In genomic region chr19:54158812-54159351, GRCh38 we compare ENCODE assay signal across 8 cellular contexts. TPM values are rescaled to one million over a fixed set of nuclear protein-coding genes. Genes with fewer than 3 reads are reported as not detected.
A peak's percentile ranks its signal among the peaks of the same experiment; 100 is the strongest.
DNase-seq lines count a peak whose midpoint lies in the region; ATAC-seq, FAIRE-seq and TF ChIP-seq lines count a peak whose summit lies in the region.

No MANE protein-coding gene starts in this region.

- H3K27me3 ChIP-seq in K562 (ENCODE audit: control insufficient read depth in 2 of 2, insufficient read depth in 2 of 2, low read length in 2 of 2) (no peaks in the 10 kb centered on the region), thymus (ENCODE audit: control insufficient read depth, insufficient read depth) (peaks cover 3% of the 10 kb centered on the region)

- no peak for TF ChIP-seq RAD21 in K562 (CRISPR knock-in tag; conservative IDR thresholded peaks at IDR 0.05 in 1 of 2, IDR thresholded peaks at IDR 0.05 in 1 of 2)

- H3K4me1 ChIP-seq in K562 (replicated peaks in 1 of 2; ENCODE audit: control insufficient read depth in 2 of 2, insufficient read depth in 2 of 2, low read length in 2 of 2) (peaks cover 21 to 36% of the 10 kb centered on the region in 2 experiments), thymus (ENCODE audit: control insufficient read depth, insufficient read depth, low read length) (peaks cover 41% of the 10 kb centered on the region)

- peak overlapping the region; percentile 92 for H2AFZ ChIP-seq in K562 (ENCODE audit: low read depth, low read length)

- BruUV-seq in Calu3 (replicated peaks; lab: Mats Ljungman, UMichigan) (TSS peak; percentile 70), K562 (replicated peaks; lab: Mats Ljungman, UMichigan) (TSS peak; percentile 83)

- peaks cover 44% of the 10 kb centered on the region for H3K36me3 ChIP-seq in K562 (ENCODE audit: control insufficient read depth, insufficient read depth, low read length)
- H3K36me3 ChIP-seq in thymus (ENCODE audit: control insufficient read depth, insufficient read depth) = peaks cover 41% of the 10 kb centered on the region

- peak overlapping the region; percentile 89 for H3K27ac Mint-ChIP-seq in Calu3 (ENCODE audit: unreplicated experiment)

- intact Hi-C loops in Calu3 (cut with micrococcal nuclease; ENCODE audit: unreplicated experiment) (loop anchor here (1.0 kb wide), 1 partner anchor 22 kb away; the partner anchor contains the start of gene CNOT3), K562 (cut with micrococcal nuclease) (loop anchor here (1.0 kb wide), 1 partner anchor 22 kb away; the partner anchor contains the start of gene CNOT3)

- TF ChIP-seq CTCF in Calu3 (IDR thresholded peaks at IDR 0.05; ENCODE audit: unreplicated experiment) = no peak
- 0 out of 6 replicates have a peak, but pooled peaks of 1 of the 3 experiments have one; percentile 8 for TF ChIP-seq CTCF in K562 (IDR thresholded peaks at IDR 0.05 in 2 of 3, conservative IDR thresholded peaks at IDR 0.05 in 1 of 3; ENCODE audit: insufficient read depth in 2 of 3, low read depth in 1 of 3, low read length in 3 of 3)

- peaks cover 97% of the 10 kb centered on the region for H3K36me3 Mint-ChIP-seq in Calu3 (ENCODE audit: insufficient read depth, unreplicated experiment)

- CTCF ChIA-PET in Calu3 (lab: Charles Lee) (interaction anchor here (0.7 to 2.2 kb wide), 10 partner anchors 14 to 366 kb away, joined by 3 to 11 read pairs (median 4); partner anchors contain the start of genes CNOT3, MBOAT7 and TMC4), K562 (lab: Yijun Ruan, JAX; ENCODE audit: low intra/inter-chr PET ratio) (no interaction called here)

- H4K20me1 ChIP-seq in K562 (replicated peaks; ENCODE audit: control insufficient read depth, insufficient read depth, low read length) = no peaks in the 10 kb centered on the region; the same call in 1 of the 2 replicates

- H3K79me2 ChIP-seq in K562 (ENCODE audit: control insufficient read depth, insufficient read depth, low read length) = peaks cover 18% of the 10 kb centered on the region; the same call in 2 of the 3 replicates

- H3K4me3 Mint-ChIP-seq in Calu3 (ENCODE audit: low read depth, unreplicated experiment) = peak overlapping the region; percentile 87

- no peaks in the 10 kb centered on the region for H3K9me1 ChIP-seq in K562 (ENCODE audit: control insufficient read depth, insufficient read depth, low read length)

- peaks cover 30% of the 10 kb centered on the region for H3K4me1 Mint-ChIP-seq in Calu3 (ENCODE audit: low read depth, unreplicated experiment)

- H3K27me3 Mint-ChIP-seq in Calu3 (ENCODE audit: unreplicated experiment) = no peaks in the 10 kb centered on the region

- ATAC-seq in K562 (no peak), GM21447 (IDR thresholded peaks at IDR 0.05; ENCODE audit: unreplicated experiment) (no peak), GM21576 (IDR thresholded peaks at IDR 0.05; ENCODE audit: unreplicated experiment) (no peak), GM21529 (IDR thresholded peaks at IDR 0.05; ENCODE audit: unreplicated experiment) (no peak)

- peak overlapping the region; percentile 78 to 93 for H3K9ac ChIP-seq in K562 (ENCODE audit: insufficient read depth in 1 of 2, low read depth in 2 of 2, low read length in 2 of 2)

- TF ChIP-seq POLR2A in K562 (conservative IDR thresholded peaks at IDR 0.05) = no peak

- no peak for FAIRE-seq in K562 (lab: Jason Lieb, UNC)

- peak overlapping the region; percentile 95 for H3K4me2 ChIP-seq in K562 (ENCODE audit: insufficient read depth, low read length)

- POLR2A ChIA-PET in K562 (lab: Yijun Ruan, JAX) = interaction anchor here (0.6 to 3.1 kb wide), 11 partner anchors 8 to 67 kb away, joined by 3 to 18 read pairs (median 4); partner anchors contain the start of genes CNOT3, PRPF31 and TFPT

- H3K9me3 ChIP-seq in K562 (replicated peaks; ENCODE audit: control insufficient read depth, insufficient read depth, low read depth, low read length) = no peaks in the 10 kb centered on the region
- no peaks in the 10 kb centered on the region for H3K9me3 ChIP-seq in thymus (ENCODE audit: control insufficient read depth)

- in situ Hi-C loops in K562 (cut with MboI) = no loop called here

- peak overlapping the region; percentile 93 for H3K27ac ChIP-seq in K562 (ENCODE audit: extremely low read depth, low read depth, low read length)
- peak overlapping the region; percentile 100 for H3K27ac ChIP-seq in thymus (ENCODE audit: low read depth)

- no peak for TF ChIP-seq EP300 in K562 (IDR thresholded peaks at IDR 0.05; ENCODE audit: low read length)

- peaks cover 2% of the 10 kb centered on the region for H3K9me3 Mint-ChIP-seq in Calu3 (ENCODE audit: low read depth, unreplicated experiment)

- H3K4me3 ChIP-seq in K562 (peak overlapping the region; percentile 65), thymus (ENCODE audit: low read length) (peak overlapping the region; percentile 98)

- WGBS in K562 (ENCODE audit: insufficient coverage, low coverage, missing lambda C conversion rate) = 9% methylated on average over 17 of the region's 19 CpGs
- WGBS in thymus = 15% methylated on average over 19 of the region's 19 CpGs

- no peak for DNase-seq in Calu3
- peak; percentile 39 for DNase-seq in NCI-H69 (lab: John Stamatoyannopoulos, UW)
- DNase-seq in K562 (ENCODE audit: extremely low read depth in 1 of 4, low spot score in 3 of 4) = peak in 1 of 4 experiments; percentile 49
- peak; percentile 23 to 26 for DNase-seq in lung microvascular endothelial cell (ENCODE audit: low read depth in 2 of 2)

RNA-seq across cellular contexts. Expression of gene LENG1, which starts 0.6 kb away (rescaled TPM):
- total RNA-seq in Calu3 (2022) (9.9 and 10.7 TPM in 2 replicates), K562 (2014; rRNA removed) (10.5 and 12.6 TPM in 2 replicates), K562 (2014; rRNA removed; fragmentation: Illumina TruSeq; extraction: Trizol) (2.3 and 2.6 TPM in 2 replicates), K562 (2015; rRNA removed; fragmentation: Illumina TruSeq; extraction: Trizol) (6.9 and 8.2 TPM in 2 replicates), K562 (2021) (4.7 and 5.5 TPM in 2 replicates), lung microvascular endothelial cell (3.3 and 5.4 TPM in 2 replicates)
- 1.7 and 3.1 TPM in 2 replicates for total RNA-seq in K562 (2011; cell fraction: chromatin; rRNA removed; ENCODE audit: low replicate concordance)
- total RNA-seq in K562 (2011; cell fraction: nucleolus; rRNA removed) = 2.6 and 3.3 TPM in 2 replicates
- total RNA-seq in K562 (2011; cell fraction: nucleoplasm; rRNA removed) = 1.4 and 2.3 TPM in 2 replicates
- polyA plus RNA-seq in K562 (2011; rRNA removed) (1.5 and 1.7 TPM in 2 replicates), K562 (2014; fragmentation: Illumina TruSeq; extraction: Trizol) (6.2 and 6.7 TPM in 2 replicates), K562 (2014; fragmentation: Nextera tagmentation; extraction: Ambion mirVana) (under 1 TPM; 0.30 to 0.77 TPM), K562 (2014; rRNA removed) (6.7 and 9.1 TPM in 2 replicates), thymus (11.9 TPM)
- polyA plus RNA-seq in K562 (2011; cell fraction: cytosol; rRNA removed) = 1.3 and 1.7 TPM in 2 replicates
- polyA plus RNA-seq in K562 (2011; cell fraction: nucleus; rRNA removed) = 0.90 and 1.2 TPM in 2 replicates
- polyA plus RNA-seq in K562 (2012) = 6.2 TPM in 2 replicates
- polyA minus RNA-seq in K562 (2011; rRNA and poly(A)+ RNA removed) = 0.74 and 0.78 TPM in 2 replicates
- polyA minus RNA-seq in K562 (2011; cell fraction: cytosol; rRNA and poly(A)+ RNA removed) = 1.2 TPM in 1 of 2 replicates, not detected in the other
- polyA minus RNA-seq in K562 (2011; cell fraction: nucleus; rRNA and poly(A)+ RNA removed) = 0.44 and 0.54 TPM in 2 replicates

RNA-seq across cellular contexts. Expression of gene TMC4, which starts 14.1 kb away (rescaled TPM):
- total RNA-seq in Calu3 (2022) (157 and 166 TPM in 2 replicates), K562 (2014; rRNA removed) (not detected in 2 replicates), K562 (2014; rRNA removed; fragmentation: Illumina TruSeq; extraction: Trizol) (not detected in 2 replicates), K562 (2015; rRNA removed; fragmentation: Illumina TruSeq; extraction: Trizol) (0.11 and 0.18 TPM in 2 replicates), K562 (2021) (0.36 and 0.51 TPM in 2 replicates), lung microvascular endothelial cell (0.22 TPM in 1 of 2 replicates, not detected in the other)
- 0.28 TPM in 1 of 2 replicates, not detected in the other for total RNA-seq in K562 (2011; cell fraction: chromatin; rRNA removed; ENCODE audit: low replicate concordance)
- 0.67 and 0.79 TPM in 2 replicates for total RNA-seq in K562 (2011; cell fraction: nucleolus; rRNA removed)
- not detected in 2 replicates for total RNA-seq in K562 (2011; cell fraction: nucleoplasm; rRNA removed)
- polyA plus RNA-seq in K562 (2011; rRNA removed) (0.36 and 0.43 TPM in 2 replicates), K562 (2014; fragmentation: Illumina TruSeq; extraction: Trizol) (0.29 and 0.74 TPM in 2 replicates), K562 (2014; fragmentation: Nextera tagmentation; extraction: Ambion mirVana) (under 1 TPM; 0.35 to 0.79 TPM), K562 (2014; rRNA removed) (0.12 and 0.81 TPM in 2 replicates), thymus (15.4 TPM)
- polyA plus RNA-seq in K562 (2011; cell fraction: cytosol; rRNA removed) = 0.27 and 0.44 TPM in 2 replicates
- polyA plus RNA-seq in K562 (2011; cell fraction: nucleus; rRNA removed) = 0.65 and 1.5 TPM in 2 replicates
- 1.1 and 1.7 TPM in 2 replicates for polyA plus RNA-seq in K562 (2012)
- not detected in 2 replicates for polyA minus RNA-seq in K562 (2011; rRNA and poly(A)+ RNA removed)
- not detected in 2 replicates for polyA minus RNA-seq in K562 (2011; cell fraction: cytosol; rRNA and poly(A)+ RNA removed)
- not detected in 2 replicates for polyA minus RNA-seq in K562 (2011; cell fraction: nucleus; rRNA and poly(A)+ RNA removed)

RNA-seq across cellular contexts. Expression of gene CNOT3, which starts 21.3 kb away (rescaled TPM):
- total RNA-seq in Calu3 (2022) (79.4 and 87.4 TPM in 2 replicates), K562 (2014; rRNA removed) (16.3 and 17.5 TPM in 2 replicates), K562 (2014; rRNA removed; fragmentation: Illumina TruSeq; extraction: Trizol) (9.9 and 10.7 TPM in 2 replicates), K562 (2015; rRNA removed; fragmentation: Illumina TruSeq; extraction: Trizol) (9.4 and 10.7 TPM in 2 replicates), K562 (2021) (51.4 and 60.4 TPM in 2 replicates), lung microvascular endothelial cell (4.1 and 4.8 TPM in 2 replicates)
- total RNA-seq in K562 (2011; cell fraction: chromatin; rRNA removed; ENCODE audit: low replicate concordance) = 79.4 and 81.7 TPM in 2 replicates
- 23.0 and 23.3 TPM in 2 replicates for total RNA-seq in K562 (2011; cell fraction: nucleolus; rRNA removed)
- 36.7 and 42.3 TPM in 2 replicates for total RNA-seq in K562 (2011; cell fraction: nucleoplasm; rRNA removed)
- polyA plus RNA-seq in K562 (2011; rRNA removed) (5.6 and 8.7 TPM in 2 replicates), K562 (2014; fragmentation: Illumina TruSeq; extraction: Trizol) (56.5 and 63.4 TPM in 2 replicates), K562 (2014; fragmentation: Nextera tagmentation; extraction: Ambion mirVana) (under 1 TPM; 0.27 to 0.46 TPM), K562 (2014; rRNA removed) (17.3 and 21.3 TPM in 2 replicates), thymus (27.8 TPM)
- polyA plus RNA-seq in K562 (2011; cell fraction: cytosol; rRNA removed) = 7.9 and 9.0 TPM in 2 replicates
- polyA plus RNA-seq in K562 (2011; cell fraction: nucleus; rRNA removed) = 18.6 and 27.5 TPM in 2 replicates
- polyA plus RNA-seq in K562 (2012) = 39.2 and 52.8 TPM in 2 replicates
- 25.4 and 28.9 TPM in 2 replicates for polyA minus RNA-seq in K562 (2011; rRNA and poly(A)+ RNA removed)
- polyA minus RNA-seq in K562 (2011; cell fraction: cytosol; rRNA and poly(A)+ RNA removed) = 33.3 and 34.9 TPM in 2 replicates
- polyA minus RNA-seq in K562 (2011; cell fraction: nucleus; rRNA and poly(A)+ RNA removed) = 6.5 and 9.7 TPM in 2 replicates

RNA-seq across cellular contexts. Expression of gene MBOAT7, which starts 30.5 kb away (rescaled TPM):
- total RNA-seq in Calu3 (2022) = 287 and 323 TPM in 2 replicates
- 69.6 and 252 TPM in 2 replicates for total RNA-seq in K562 (2011; cell fraction: chromatin; rRNA removed; ENCODE audit: low replicate concordance)
- 206 and 229 TPM in 2 replicates for total RNA-seq in K562 (2011; cell fraction: nucleolus; rRNA removed)
- 169 and 219 TPM in 2 replicates for total RNA-seq in K562 (2011; cell fraction: nucleoplasm; rRNA removed)
- 87.0 and 104 TPM in 2 replicates for total RNA-seq in K562 (2014; rRNA removed)
- 15.4 and 18.2 TPM in 2 replicates for total RNA-seq in K562 (2014; rRNA removed; fragmentation: Illumina TruSeq; extraction: Trizol)
- total RNA-seq in K562 (2015; rRNA removed; fragmentation: Illumina TruSeq; extraction: Trizol) = 56.1 and 60.7 TPM in 2 replicates
- total RNA-seq in K562 (2021) = 153 and 160 TPM in 2 replicates
- polyA plus RNA-seq in K562 (2011; rRNA removed) = 30.3 and 85.5 TPM in 2 replicates
- 53.9 and 134 TPM in 2 replicates for polyA plus RNA-seq in K562 (2011; cell fraction: cytosol; rRNA removed)
- 78.0 and 150 TPM in 2 replicates for polyA plus RNA-seq in K562 (2011; cell fraction: nucleus; rRNA removed)
- polyA plus RNA-seq in K562 (2012) = 134 and 209 TPM in 2 replicates
- 79.6 and 108 TPM in 2 replicates for polyA plus RNA-seq in K562 (2014; fragmentation: Illumina TruSeq; extraction: Trizol)
- 1 to 10 TPM; 1.4 to 2.6 TPM for polyA plus RNA-seq in K562 (2014; fragmentation: Nextera tagmentation; extraction: Ambion mirVana)
- polyA plus RNA-seq in K562 (2014; rRNA removed) = 79.2 and 92.4 TPM in 2 replicates
- polyA minus RNA-seq in K562 (2011; rRNA and poly(A)+ RNA removed) = 16.9 and 19.4 TPM in 2 replicates
- 91.7 and 110 TPM in 2 replicates for polyA minus RNA-seq in K562 (2011; cell fraction: cytosol; rRNA and poly(A)+ RNA removed)
- polyA minus RNA-seq in K562 (2011; cell fraction: nucleus; rRNA and poly(A)+ RNA removed) = 39.8 and 40.0 TPM in 2 replicates
- 9.5 and 19.4 TPM in 2 replicates for total RNA-seq in lung microvascular endothelial cell
- 24.6 TPM for polyA plus RNA-seq in thymus

RNA-seq across cellular contexts. Expression of gene TSEN34, which starts 32.2 kb away (rescaled TPM):
- total RNA-seq in Calu3 (2022) (52.2 and 53.0 TPM in 2 replicates), K562 (2014; rRNA removed) (48.3 and 52.3 TPM in 2 replicates), K562 (2014; rRNA removed; fragmentation: Illumina TruSeq; extraction: Trizol) (11.0 and 15.9 TPM in 2 replicates), K562 (2015; rRNA removed; fragmentation: Illumina TruSeq; extraction: Trizol) (32.8 and 34.3 TPM in 2 replicates), K562 (2021) (43.7 and 45.7 TPM in 2 replicates), lung microvascular endothelial cell (35.1 and 38.8 TPM in 2 replicates)
- total RNA-seq in K562 (2011; cell fraction: chromatin; rRNA removed; ENCODE audit: low replicate concordance) = 6.2 and 16.5 TPM in 2 replicates
- total RNA-seq in K562 (2011; cell fraction: nucleolus; rRNA removed) = 24.2 and 25.2 TPM in 2 replicates
- 10.4 and 11.7 TPM in 2 replicates for total RNA-seq in K562 (2011; cell fraction: nucleoplasm; rRNA removed)
- polyA plus RNA-seq in K562 (2011; rRNA removed) (29.5 and 39.8 TPM in 2 replicates), K562 (2014; fragmentation: Illumina TruSeq; extraction: Trizol) (15.6 and 34.6 TPM in 2 replicates), K562 (2014; fragmentation: Nextera tagmentation; extraction: Ambion mirVana) (1 to 10 TPM; 3.1 to 3.9 TPM), K562 (2014; rRNA removed) (57.6 and 59.9 TPM in 2 replicates), thymus (38.8 TPM)
- polyA plus RNA-seq in K562 (2011; cell fraction: cytosol; rRNA removed) = 70.3 and 121 TPM in 2 replicates
- 32.8 and 33.9 TPM in 2 replicates for polyA plus RNA-seq in K562 (2011; cell fraction: nucleus; rRNA removed)
- polyA plus RNA-seq in K562 (2012) = 30.6 and 41.6 TPM in 2 replicates
- polyA minus RNA-seq in K562 (2011; rRNA and poly(A)+ RNA removed) = 8.6 and 12.1 TPM in 2 replicates
- 18.6 and 27.7 TPM in 2 replicates for polyA minus RNA-seq in K562 (2011; cell fraction: cytosol; rRNA and poly(A)+ RNA removed)
- 6.5 and 8.9 TPM in 2 replicates for polyA minus RNA-seq in K562 (2011; cell fraction: nucleus; rRNA and poly(A)+ RNA removed)

Comparison
In these comparisons a context has a peak if more than half of its experiments do, and no peak if none do; other contexts are left out.
1. RNA of gene TMC4, which starts 14.1 kb away (total RNA-seq): 157 to 166 TPM in Calu3; 0.11 to 0.79 TPM in K562 and 0.22 TPM in lung microvascular endothelial cell; every median in the first group is over 10 times any median in the second.